Comparison of ENCODE assay signal across 7 cellular contexts in genomic region chr3:113514265-113514769, GRCh38. TPM values are rescaled to one million over a fixed set of nuclear protein-coding genes. Genes with fewer than 3 reads are reported as not detected.
DNase-seq lines count a peak whose midpoint lies in the region; ATAC-seq lines count a peak whose summit lies in the region.

No MANE protein-coding gene starts in this region.

- peak overlapping the region; percentile 89 for H3K4me2 ChIP-seq in skeletal muscle satellite cell (ENCODE audit: low read length)

- peak overlapping the region; percentile 82 for H3K9ac ChIP-seq in skeletal muscle satellite cell (ENCODE audit: low read depth, low read length)

- ATAC-seq in GM21737 (IDR thresholded peaks at IDR 0.05; ENCODE audit: unreplicated experiment), result peak; percentile 6
- no peak for ATAC-seq in HG03520 (IDR thresholded peaks at IDR 0.05; ENCODE audit: unreplicated experiment)

- peak overlapping the region; percentile 91 for H3K4me3 ChIP-seq in skeletal muscle satellite cell (ENCODE audit: low read length)

- H3K27me3 ChIP-seq in skeletal muscle satellite cell (ENCODE audit: control insufficient read depth, insufficient read depth, low read length), result peaks cover 14% of the 10 kb centered on the region

- H3K4me1 ChIP-seq in skeletal muscle satellite cell (ENCODE audit: control insufficient read depth, insufficient read depth, low read length), result peaks cover 9% of the 10 kb centered on the region

- peak; percentile 46 for DNase-seq in OCI-M1 (lab: John Stamatoyannopoulos, UW)
- peak; percentile 3 for DNase-seq in germinal center (ENCODE audit: low spot score)
- no peak for DNase-seq in inferior parietal cortex (ENCODE audit: extremely low spot score)
- DNase-seq in NCI-H2227 treated with DMSO at 0.1 percent for 48 hours (lab: John Stamatoyannopoulos, UW), result no peak

- no peaks in the 10 kb centered on the region for H3K36me3 ChIP-seq in skeletal muscle satellite cell (ENCODE audit: insufficient read depth, low read length)

- no peaks in the 10 kb centered on the region for H3K9me3 ChIP-seq in skeletal muscle satellite cell (replicated peaks; ENCODE audit: low read length)

RNA-seq across cellular contexts. Expression of gene SPICE1, which starts 0.6 kb away (rescaled TPM):
- 12.7 and 13.1 TPM in 2 replicates for total RNA-seq in skeletal muscle satellite cell (2012; rRNA removed)

RNA-seq across cellular contexts. Expression of gene SIDT1, which starts 18.0 kb away (rescaled TPM):
- total RNA-seq in skeletal muscle satellite cell (2012; rRNA removed), result not detected in 2 replicates

Comparison
In these comparisons a context has a peak if more than half of its experiments do, and no peak if none do; other contexts are left out.
1. DNase-seq: peak in OCI-M1 (single experiment) and germinal center (single experiment); none in inferior parietal cortex (single experiment) and NCI-H2227 treated with DMSO at 0.1 percent for 48 hours (single experiment).